ENCODE assay signal across 23 cellular contexts in genomic region chr5:120841830-120842229, GRCh38.
A peak's percentile ranks its signal among the peaks of the same experiment; 100 is the strongest.
DNase-seq lines count a peak whose midpoint lies in the region; ATAC-seq, FAIRE-seq and TF ChIP-seq lines count a peak whose summit lies in the region.
"Had no signal": no experiment of that assay in that cellular context is flagged by ENCODE, and none has a peak within 500 bp of the region (broad histone marks: within the 10 kb centered on the region; RNA-seq: fewer than 3 reads in every experiment).

No MANE protein-coding gene starts in this region.

- no peak overlapping the region for H3K9ac ChIP-seq in DND-41 (ENCODE audit: low read depth, low read length)
- H3K9ac ChIP-seq in MM.1S (ENCODE audit: low read length) = no peak overlapping the region
- H3K9ac ChIP-seq: BLaER1 treated with 17β-estradiol and CSF1 and Interleukin-3, amounts not matched to agents 10 nM and 100 nM had no signal

- H3K9me3 ChIP-seq in DND-41 (ENCODE audit: insufficient read depth, low read length, severe bottlenecking) (no peaks in the 10 kb centered on the region), MM.1S (replicated peaks; ENCODE audit: insufficient read depth, low read length) (no peaks in the 10 kb centered on the region)
- H3K9me3 ChIP-seq: A549; BLaER1 treated with 17β-estradiol and CSF1 and Interleukin-3, amounts not matched to agents 10 nM and 100 nM; Caco-2 had no signal

- H3K36me3 ChIP-seq in DND-41 (ENCODE audit: insufficient read depth, low read length) (no peaks in the 10 kb centered on the region), MM.1S (replicated peaks; ENCODE audit: insufficient read depth, low read length) (no peaks in the 10 kb centered on the region)
- H3K36me3 ChIP-seq: BLaER1 treated with 17β-estradiol and CSF1 and Interleukin-3, amounts not matched to agents 10 nM and 100 nM had no signal

- H4K20me1 ChIP-seq in DND-41 (ENCODE audit: insufficient read depth, low read length) (no peaks in the 10 kb centered on the region), MM.1S (ENCODE audit: insufficient read depth, low read length) (no peaks in the 10 kb centered on the region)
- H4K20me1 ChIP-seq: BLaER1 treated with 17β-estradiol and CSF1 and Interleukin-3, amounts not matched to agents 10 nM and 100 nM had no signal

- no peaks in the 10 kb centered on the region for H3K27me3 Mint-ChIP-seq in nephron (ENCODE audit: low read depth)
- H3K27me3 Mint-ChIP-seq: B cell; CD4-positive, alpha-beta T cell had no signal

- H3K4me2 ChIP-seq in DND-41 (ENCODE audit: insufficient read depth, low read length) (no peak overlapping the region), MM.1S (ENCODE audit: low read depth, low read length) (no peak overlapping the region)
- H3K4me2 ChIP-seq: A549; BLaER1 treated with 17β-estradiol and CSF1 and Interleukin-3, amounts not matched to agents 10 nM and 100 nM had no signal

- H3K9me2 ChIP-seq in MM.1S (replicated peaks; ENCODE audit: insufficient read depth, low read length) = no peaks in the 10 kb centered on the region

- no peak overlapping the region for H3K4me3 Mint-ChIP-seq in nephron
- H3K4me3 Mint-ChIP-seq: B cell; CD4-positive, alpha-beta T cell; CD8-positive, alpha-beta T cell had no signal

- FAIRE-seq in H54 (lab: Jason Lieb, UNC) = no peak
- FAIRE-seq: A549, D721Med, G401.6, GM12891, GM19239 had no signal

- peak; percentile 19; the same call in 1 of the 3 replicates for ATAC-seq in DND-41 (ENCODE audit: insufficient read depth, low read depth)
- ATAC-seq: A549; CD8-positive, alpha-beta T cell had no signal

- TF ChIP-seq CTCF in DND-41 (IDR thresholded peaks at IDR 0.05; ENCODE audit: borderline replicate concordance, extremely low read depth, low read length, poor library complexity, severe bottlenecking) (no peak), MM.1S (IDR thresholded peaks at IDR 0.05; ENCODE audit: low read length) (no peak), nephron (IDR thresholded peaks at IDR 0.05; ENCODE audit: unreplicated experiment in 3 of 3) (no peak)

- H3K36me3 Mint-ChIP-seq in nephron (ENCODE audit: low read depth) = no peaks in the 10 kb centered on the region
- H3K36me3 Mint-ChIP-seq: CD8-positive, alpha-beta T cell had no signal

- H3K79me2 ChIP-seq in DND-41 (ENCODE audit: insufficient read depth, low read length) (no peaks in the 10 kb centered on the region), MM.1S (ENCODE audit: low read length) (no peaks in the 10 kb centered on the region)

- H3K4me3 ChIP-seq in DND-41 (ENCODE audit: low read depth in 1 of 2, low read length in 2 of 2) (no peak overlapping the region), MM.1S (ENCODE audit: low read length) (no peak overlapping the region)
- H3K4me3 ChIP-seq: A549; BLaER1 treated with 17β-estradiol and CSF1 and Interleukin-3, amounts not matched to agents 10 nM and 100 nM had no signal

- TF ChIP-seq POLR2A in H54 (IDR thresholded peaks at IDR 0.05; ENCODE audit: low read depth, low read length) = no peak

- peak overlapping the region in 2 of 3 experiments; percentile 25 to 46 for H3K27ac Mint-ChIP-seq in nephron
- H3K27ac Mint-ChIP-seq: B cell; CD4-positive, alpha-beta T cell; CD8-positive, alpha-beta T cell had no signal

- in situ Hi-C loops in G401 (cut with HindIII; ENCODE audit: low sequenced_read_pairs) = no loop called here

- H3K9me3 Mint-ChIP-seq in nephron = no peaks in the 10 kb centered on the region
- H3K9me3 Mint-ChIP-seq: CD4-positive, alpha-beta T cell had no signal

- H3K4me1 ChIP-seq in DND-41 (ENCODE audit: insufficient read depth, low read length) = no peaks in the 10 kb centered on the region
- H3K4me1 ChIP-seq in MM.1S (ENCODE audit: low read length) = peaks cover 5% of the 10 kb centered on the region; the same call in 1 of the 2 replicates
- H3K4me1 ChIP-seq: A549; BLaER1 treated with 17β-estradiol and CSF1 and Interleukin-3, amounts not matched to agents 10 nM and 100 nM; Caco-2 had no signal

- no peak for DNase-seq in DND-41
- peak; percentile 38 for DNase-seq in MM.1S
- DNase-seq in G401 (ENCODE audit: low spot score) = no peak
- no peak for DNase-seq in H54 (ENCODE audit: insufficient read length, low spot score)
- no peak for DNase-seq in cerebellum (ENCODE audit: low spot score)
- DNase-seq: AML-193; Caco-2; Calu3; CD4-positive, alpha-beta T cell; CD8-positive, alpha-beta T cell; DMS79 treated with DMSO at 0.1 percent for 48 hours; EL; GF-D8 had no signal

- H3K27me3 ChIP-seq in DND-41 (ENCODE audit: insufficient read depth, low read length, poor library complexity) = no peaks in the 10 kb centered on the region
- H3K27me3 ChIP-seq in MM.1S (replicated peaks; ENCODE audit: insufficient read depth, low read length) = no peaks in the 10 kb centered on the region
- H3K27me3 ChIP-seq: BLaER1 treated with 17β-estradiol and CSF1 and Interleukin-3, amounts not matched to agents 10 nM and 100 nM had no signal

- peaks cover 5% of the 10 kb centered on the region for H3K4me1 Mint-ChIP-seq in nephron
- H3K4me1 Mint-ChIP-seq: B cell had no signal

- H3K27ac ChIP-seq in DND-41 (ENCODE audit: low read length) = no peak overlapping the region
- H3K27ac ChIP-seq in MM.1S (ENCODE audit: low read length) = no peak overlapping the region
- H3K27ac ChIP-seq: 22Rv1; A549; BLaER1 treated with 17β-estradiol and CSF1 and Interleukin-3, amounts not matched to agents 10 nM and 100 nM; C4-2B had no signal

- H2AFZ ChIP-seq in DND-41 (ENCODE audit: low read depth, low read length) (no peak overlapping the region), MM.1S (ENCODE audit: low read length) (no peak overlapping the region)

- H3F3A ChIP-seq in MM.1S (ENCODE audit: insufficient read depth, low read length) = no peaks in the 10 kb centered on the region
